ENCODE assay signal across 8 cellular contexts in the genomic region with DNA sequence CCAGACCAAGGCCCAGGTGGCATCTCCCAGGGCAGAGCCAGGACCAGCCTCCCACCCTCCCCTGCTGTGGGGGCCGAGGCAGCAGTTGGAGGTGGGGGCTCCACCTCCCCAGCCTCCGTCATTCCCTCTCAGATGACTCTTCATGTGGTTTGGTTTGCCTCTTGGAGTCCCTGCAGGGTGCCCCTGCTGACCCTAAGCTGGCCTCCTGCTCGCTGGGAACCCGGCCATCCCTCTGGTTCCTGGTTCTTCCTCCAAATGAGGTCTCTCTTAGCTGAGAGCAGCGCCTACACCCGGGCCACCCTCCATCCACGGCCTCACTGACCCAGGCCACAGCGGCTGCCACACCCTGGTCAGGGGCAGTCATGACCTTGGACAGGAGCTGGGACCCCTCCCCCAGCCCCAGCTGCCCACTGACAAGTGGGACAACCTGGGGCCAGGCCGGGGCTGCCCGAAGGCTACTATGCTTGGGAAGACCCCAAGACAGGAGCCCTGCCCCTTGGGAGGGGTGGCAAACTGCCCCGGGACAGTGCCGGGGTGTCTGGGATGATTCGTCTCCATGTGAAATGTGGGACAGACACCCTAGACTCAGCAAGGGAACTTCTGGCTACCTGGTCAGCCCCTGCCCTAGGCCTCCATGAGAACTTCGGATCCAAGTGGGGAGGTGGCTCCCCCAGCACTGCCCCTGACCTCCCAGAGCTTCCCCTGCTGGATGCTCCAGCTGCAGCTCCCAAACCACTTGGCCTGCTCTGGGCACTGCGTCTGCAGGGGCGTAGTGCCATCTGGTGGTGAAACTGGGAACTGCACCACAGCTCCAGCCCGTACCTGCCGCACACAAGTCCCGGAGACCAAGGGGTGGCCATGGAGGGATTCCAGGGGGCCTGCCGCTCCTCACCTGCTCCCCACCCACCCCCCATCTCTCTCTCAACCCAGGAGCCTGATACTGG.
DNase-seq lines count a peak whose midpoint lies in the region; ATAC-seq and TF ChIP-seq lines count a peak whose summit lies in the region.

No MANE protein-coding gene starts in this region.

- H3K36me3 ChIP-seq in DOHH2 (ENCODE audit: control insufficient read depth, low read length) (no peaks in the 10 kb centered on the region), SJSA1 (no peaks in the 10 kb centered on the region), ovary (no peaks in the 10 kb centered on the region), tibial artery (no peaks in the 10 kb centered on the region)

- intact Hi-C loops in ovary (cut with DNase I), result loop anchor here (2.0 to 10.0 kb wide), 5 partner anchors 71 to 213 kb away; no protein-coding TSS in a partner anchor
- intact Hi-C loops in tibial artery (cut with DNase I; ENCODE audit: low total_unique reads), result loop anchor here (5.0 to 10.0 kb wide), 4 partner anchors 73 to 431 kb away; no protein-coding TSS in a partner anchor

- no peaks in the 10 kb centered on the region for H3K9me2 ChIP-seq in DOHH2 (replicated peaks; ENCODE audit: control insufficient read depth, low read length)

- H3K9me3 ChIP-seq in DOHH2 (ENCODE audit: control insufficient read depth, insufficient read depth, low read length) (no peaks in the 10 kb centered on the region), SJSA1 (replicated peaks) (no peaks in the 10 kb centered on the region), ovary (no peaks in the 10 kb centered on the region), tibial artery (no peaks in the 10 kb centered on the region)

- TF ChIP-seq EP300 in ovary (IDR thresholded peaks at IDR 0.05), result no peak

- 27 to 35% (median 31%) methylated on average over 20 of the region's 20 CpGs for WGBS in ovary, 3 donors

- H3K27ac ChIP-seq in DOHH2 (ENCODE audit: low read depth, low read length) (no peak overlapping the region), SJSA1 (no peak overlapping the region), ovary (peak overlapping the region in 1 of 2 donors; percentile 65), tibial artery (no peak overlapping the region)

- no peak overlapping the region for H3K4me3 ChIP-seq in DOHH2 (ENCODE audit: low read length)
- no peak overlapping the region for H3K4me3 ChIP-seq in LNCaP clone FGC (ENCODE audit: low read depth, low read length)
- no peak overlapping the region for H3K4me3 ChIP-seq in SJSA1
- H3K4me3 ChIP-seq in ovary, result no peak overlapping the region
- H3K4me3 ChIP-seq in tibial artery, result no peak overlapping the region

- TF ChIP-seq POLR2A in ovary (IDR thresholded peaks at IDR 0.05), result no peak

- H3K4me1 ChIP-seq in DOHH2 (ENCODE audit: control insufficient read depth, low read length) (no peaks in the 10 kb centered on the region), SJSA1 (replicated peaks) (no peaks in the 10 kb centered on the region), ovary (ENCODE audit: insufficient read depth) (peaks cover 22% of the 10 kb centered on the region), tibial artery (peaks cover 0 to 10% (median 9%) of the 10 kb centered on the region in 4 donors)

- H4K20me1 ChIP-seq in DOHH2 (ENCODE audit: control insufficient read depth, insufficient read depth, low read depth, low read length), result no peaks in the 10 kb centered on the region

- no peak overlapping the region for H3K4me2 ChIP-seq in DOHH2 (ENCODE audit: low read length)

- DNase-seq in LNCaP clone FGC (ENCODE audit: low read depth) (no peak), SJSA1 (ENCODE audit: low read depth in 1 of 2, low spot score in 2 of 2) (peak; percentile 68 to 81), globus pallidus (ENCODE audit: low spot score) (peak; percentile 66), ovary (peak; percentile 82 to 93 (median 90)), tibial artery (peak; percentile 72 to 88)
- peak; percentile 72 for DNase-seq in activated gamma-delta T cell treated with anti-CD3 and anti-CD28 coated beads, Interleukin-2, amount 50 U/mL, for 16 hours (ENCODE audit: low read depth)

- no peaks in the 10 kb centered on the region for H3K27me3 ChIP-seq in DOHH2 (ENCODE audit: control insufficient read depth, low read length)
- no peaks in the 10 kb centered on the region for H3K27me3 ChIP-seq in SJSA1 (replicated peaks)
- H3K27me3 ChIP-seq in ovary, result no peaks in the 10 kb centered on the region
- H3K27me3 ChIP-seq in tibial artery, result peaks cover 0 to 27% of the 10 kb centered on the region in 2 donors

- no peak for ATAC-seq in GM19463 (IDR thresholded peaks at IDR 0.05; ENCODE audit: unreplicated experiment)

- no peaks in the 10 kb centered on the region for H3K79me2 ChIP-seq in DOHH2 (ENCODE audit: control insufficient read depth, low read length)

- no peaks in the 10 kb centered on the region for H3F3A ChIP-seq in DOHH2 (ENCODE audit: control insufficient read depth, insufficient read depth)

- TF ChIP-seq CTCF in DOHH2 (IDR thresholded peaks at IDR 0.05; ENCODE audit: low read depth, low read length, poor library complexity, severe bottlenecking) (peak; percentile 98), LNCaP clone FGC (IDR thresholded peaks at IDR 0.05; ENCODE audit: control insufficient read depth, extremely low read depth, insufficient read depth) (peak; percentile 99), ovary (IDR thresholded peaks at IDR 0.05) (peak; percentile 98 to 99 (median 99)), tibial artery (IDR thresholded peaks at IDR 0.05) (peak; percentile 97 to 99)
